ENCODE assay signal across 1 cellular context in genomic region chr16:57091200-57091989, GRCh38.
TF ChIP-seq lines count a peak whose summit lies in the region.

No MANE protein-coding gene starts in this region.

TF ChIP-seq in GM12878, 131 proteins besides CTCF, POLR2A, EP300 and RAD21:
- TF ChIP-seq ZBTB33 (IDR thresholded peaks at IDR 0.05), result no peak
- TF ChIP-seq CHD4 (IDR thresholded peaks at IDR 0.05), result no peak
- TF ChIP-seq PKNOX1 (IDR thresholded peaks at IDR 0.05), result no peak
- no peak for TF ChIP-seq TBL1XR1 (IDR thresholded peaks at IDR 0.05; ENCODE audit: low read depth, low read length)
- no peak for TF ChIP-seq SUPT20H (IDR thresholded peaks at IDR 0.05; ENCODE audit: borderline replicate concordance, control insufficient read depth, low read depth, low read length)
- no peak for TF ChIP-seq RB1 (IDR thresholded peaks at IDR 0.05; ENCODE audit: borderline replicate concordance)
- TF ChIP-seq MEF2A (IDR thresholded peaks at IDR 0.05; ENCODE audit: insufficient read depth, low read depth, low read length), result no peak
- no peak for TF ChIP-seq HCFC1 (IDR thresholded peaks at IDR 0.05; ENCODE audit: low read length)
- TF ChIP-seq TCF12 (IDR thresholded peaks at IDR 0.05; ENCODE audit: low read depth, low read length), result no peak
- TF ChIP-seq RELB (IDR thresholded peaks at IDR 0.05; ENCODE audit: low read depth), result no peak
- no peak for TF ChIP-seq NFYA (IDR thresholded peaks at IDR 0.05; ENCODE audit: borderline replicate concordance, low read depth, low read length)
- TF ChIP-seq PRDM15 (CRISPR knock-in tag; IDR thresholded peaks at IDR 0.05), result no peak
- no peak for TF ChIP-seq CUX1 (IDR thresholded peaks at IDR 0.05; ENCODE audit: insufficient replicate concordance, low read depth, low read length)
- TF ChIP-seq CBFB (IDR thresholded peaks at IDR 0.05; ENCODE audit: low read depth), result no peak
